In genomic region chr12:121872546-121873223, GRCh38 we compare ENCODE assay signal across 10 cellular contexts. TPM values are rescaled to one million over a fixed set of nuclear protein-coding genes. Genes with fewer than 3 reads are reported as not detected.
A peak's percentile ranks its signal among the peaks of the same experiment; 100 is the strongest.
DNase-seq lines count a peak whose midpoint lies in the region; TF ChIP-seq lines count a peak whose summit lies in the region.
"Had no signal": no experiment of that assay in that cellular context is flagged by ENCODE, and none has a peak within 500 bp of the region (broad histone marks: within the 10 kb centered on the region; RNA-seq: fewer than 3 reads in every experiment).

No MANE protein-coding gene starts in this region.

- no peak overlapping the region for H3K4me3 ChIP-seq in fibroblast of pulmonary artery (replicated peaks; ENCODE audit: low read depth, low read length)
- H3K4me3 ChIP-seq: BLaER1, SK-N-MC had no signal

- no peak overlapping the region for H3K4me3 Mint-ChIP-seq in type B pancreatic cell

- H3K9me3 Mint-ChIP-seq in type B pancreatic cell: no peaks in the 10 kb centered on the region

- peaks cover 6% of the 10 kb centered on the region for H3K4me1 Mint-ChIP-seq in type B pancreatic cell (ENCODE audit: unreplicated experiment)

- TF ChIP-seq CTCF in fibroblast of pulmonary artery (IDR thresholded peaks at IDR 0.05; ENCODE audit: low read length, missing control alignments) (no peak), type B pancreatic cell (conservative IDR thresholded peaks at IDR 0.05) (no peak)

- H3K27me3 Mint-ChIP-seq in type B pancreatic cell: no peaks in the 10 kb centered on the region

- H3K36me3 Mint-ChIP-seq in type B pancreatic cell: no peaks in the 10 kb centered on the region

- H3K27ac Mint-ChIP-seq in type B pancreatic cell: no peak overlapping the region

- DNase-seq in NCI-H2196 (lab: John Stamatoyannopoulos, UW; ENCODE audit: unreplicated experiment) (peak; percentile 5), NCI-H2196 treated with DMSO at 0.1 percent for 48 hours (lab: John Stamatoyannopoulos, UW; ENCODE audit: unreplicated experiment) (no peak), RPMI7951 (ENCODE audit: low read depth) (peak; percentile 71), fibroblast of pulmonary artery (ENCODE audit: low read depth) (peak; percentile 94), renal cortical epithelial cell (ENCODE audit: low read depth) (peak; percentile 64), NCI-H2029 treated with DMSO at 0.1 percent for 48 hours (lab: John Stamatoyannopoulos, UW) (no peak), type B pancreatic cell (ENCODE audit: extremely low spot score, unreplicated experiment) (no peak), NCI-H1048 (lab: John Stamatoyannopoulos, UW) (no peak)

RNA-seq across cellular contexts. Expression of gene HPD, which starts 14.0 kb away (rescaled TPM):
- total RNA-seq in RPMI7951 (2014; rRNA removed; shearing (Covaris generic)): not detected in 2 replicates
- 2.1 TPM in 2 replicates for total RNA-seq in renal cortical epithelial cell
- total RNA-seq in type B pancreatic cell (ENCODE audit: low replicate concordance): 0.92 TPM in 1 of 2 replicates, not detected in the other

RNA-seq across cellular contexts. Expression of gene PSMD9, which starts 15.9 kb away (rescaled TPM):
- total RNA-seq in RPMI7951 (2014; rRNA removed; shearing (Covaris generic)): 40.4 and 54.3 TPM in 2 replicates
- 62.3 and 132 TPM in 2 replicates for total RNA-seq in renal cortical epithelial cell
- 41.8 and 43.0 TPM in 2 replicates for total RNA-seq in type B pancreatic cell (ENCODE audit: low replicate concordance)

RNA-seq across cellular contexts. Expression of gene CFAP251, which starts 45.7 kb away (rescaled TPM):
- 1.5 and 2.0 TPM in 2 replicates for total RNA-seq in RPMI7951 (2014; rRNA removed; shearing (Covaris generic))
- 2.4 and 16.5 TPM in 2 replicates for total RNA-seq in renal cortical epithelial cell
- total RNA-seq in type B pancreatic cell (ENCODE audit: low replicate concordance): 2.6 and 3.3 TPM in 2 replicates

Comparison
In these comparisons a context has a peak if more than half of its experiments do, and no peak if none do; other contexts are left out.
1. DNase-seq: peak in NCI-H2196 (single experiment), RPMI7951 (single experiment), fibroblast of pulmonary artery (single experiment) and renal cortical epithelial cell (single experiment); none in NCI-H2196 treated with DMSO at 0.1 percent for 48 hours (single experiment), NCI-H2029 treated with DMSO at 0.1 percent for 48 hours (single experiment), type B pancreatic cell (single experiment) and NCI-H1048 (single experiment).